ENCODE assay signal across 24 cellular contexts in the genomic region with DNA sequence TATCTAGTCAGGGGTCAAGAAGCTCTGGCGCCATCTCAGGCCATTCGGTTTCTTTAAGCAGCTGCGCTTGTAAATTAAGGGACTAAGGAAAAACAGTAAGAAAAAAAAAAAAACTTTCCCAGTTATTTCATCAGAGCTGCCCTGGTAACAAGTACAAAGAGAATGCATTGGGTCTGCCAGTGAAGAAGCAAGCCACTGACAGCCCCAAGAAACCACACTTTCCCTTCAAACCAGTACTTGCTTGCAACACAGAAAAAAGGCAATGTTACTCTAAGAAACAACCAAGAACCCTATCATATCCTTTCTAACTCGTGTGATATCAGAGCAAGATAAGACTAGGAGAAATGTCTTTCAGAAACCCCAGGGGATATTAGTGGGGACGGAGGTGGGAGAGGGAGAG. TPM values are rescaled to one million over a fixed set of nuclear protein-coding genes. Genes with fewer than 3 reads are reported as not detected.
DNase-seq lines count a peak whose midpoint lies in the region; ATAC-seq and TF ChIP-seq lines count a peak whose summit lies in the region.
"Had no signal": no experiment of that assay in that cellular context is flagged by ENCODE, and none has a peak within 500 bp of the region (broad histone marks: within the 10 kb centered on the region; RNA-seq: fewer than 3 reads in every experiment).

No MANE protein-coding gene starts in this region.

- H3K27ac Mint-ChIP-seq in activated naive CD8-positive, alpha-beta T cell: peak overlapping the region; percentile 25
- H3K27ac Mint-ChIP-seq in activated naive CD8-positive, alpha-beta T cell treated with anti-CD3 and anti-CD28 coated beads, Interleukin-2, amount 50 U/mL, for 24 hours: no peak overlapping the region
- H3K27ac Mint-ChIP-seq: mesothelial cell of epicardium, nephron progenitor cell had no signal

- H3K4me3 Mint-ChIP-seq in activated naive CD8-positive, alpha-beta T cell: peak overlapping the region; percentile 5
- H3K4me3 Mint-ChIP-seq in activated naive CD8-positive, alpha-beta T cell treated with anti-CD3 and anti-CD28 coated beads, Interleukin-2, amount 50 U/mL, for 24 hours: no peak overlapping the region
- H3K4me3 Mint-ChIP-seq: mesothelial cell of epicardium, nephron progenitor cell had no signal

- H3K4me1 Mint-ChIP-seq in activated naive CD8-positive, alpha-beta T cell (ENCODE audit: low read depth): peaks cover 34% of the 10 kb centered on the region
- peaks cover 25% of the 10 kb centered on the region for H3K4me1 Mint-ChIP-seq in activated naive CD8-positive, alpha-beta T cell treated with anti-CD3 and anti-CD28 coated beads, Interleukin-2, amount 50 U/mL, for 24 hours
- H3K4me1 Mint-ChIP-seq: mesothelial cell of epicardium had no signal

- no peaks in the 10 kb centered on the region for H3K36me3 ChIP-seq in thymus (ENCODE audit: control insufficient read depth, insufficient read depth)
- H3K36me3 ChIP-seq in ascending aorta: no peaks in the 10 kb centered on the region
- H3K36me3 ChIP-seq: heart right ventricle, MG63, right lobe of liver had no signal

- H3K4me1 ChIP-seq in thymus (ENCODE audit: control insufficient read depth, insufficient read depth, low read length): no peaks in the 10 kb centered on the region
- H3K4me1 ChIP-seq in ascending aorta: no peaks in the 10 kb centered on the region
- H3K4me1 ChIP-seq: heart right ventricle had no signal

- intact Hi-C loops in ascending aorta (cut with DNase I): no loop called here

- H3K27me3 ChIP-seq in thymus (ENCODE audit: control insufficient read depth, insufficient read depth) (no peaks in the 10 kb centered on the region), ascending aorta (no peaks in the 10 kb centered on the region)
- H3K27me3 ChIP-seq: dorsolateral prefrontal cortex, heart right ventricle, MG63, right lobe of liver had no signal

- no peaks in the 10 kb centered on the region for H3K27me3 Mint-ChIP-seq in activated naive CD8-positive, alpha-beta T cell
- no peaks in the 10 kb centered on the region for H3K27me3 Mint-ChIP-seq in activated naive CD8-positive, alpha-beta T cell treated with anti-CD3 and anti-CD28 coated beads, Interleukin-2, amount 50 U/mL, for 24 hours

- 87% methylated on average over 5 of the region's 5 CpGs for WGBS in thymus

- H3K9me3 Mint-ChIP-seq in activated naive CD8-positive, alpha-beta T cell (ENCODE audit: low read depth): no peaks in the 10 kb centered on the region
- no peaks in the 10 kb centered on the region for H3K9me3 Mint-ChIP-seq in activated naive CD8-positive, alpha-beta T cell treated with anti-CD3 and anti-CD28 coated beads, Interleukin-2, amount 50 U/mL, for 24 hours
- H3K9me3 Mint-ChIP-seq: mesothelial cell of epicardium had no signal

- no peak for DNase-seq in activated naive CD8-positive, alpha-beta T cell treated with anti-CD3 and anti-CD28 coated beads, Interleukin-2, amount 50 U/mL, for 24 hours
- peak; percentile 81 for DNase-seq in NB4 (ENCODE audit: low read depth)
- peak; percentile 31 for DNase-seq in choroid plexus epithelial cell (ENCODE audit: low read depth)
- no peak for DNase-seq in ascending aorta (ENCODE audit: low spot score in 2 of 2)
- no peak for DNase-seq in NOMO-1 treated with dmso at 0.1 percent for 144 hours (lab: John Stamatoyannopoulos, UW; ENCODE audit: unreplicated experiment)
- DNase-seq: activated CD4-positive, CD25-positive, alpha-beta regulatory T cell; activated effector memory CD4-positive, alpha-beta T cell treated with Interleukin-2 at 50 U/mL for 16 hours; central memory CD4-positive, alpha-beta T cell; dorsolateral prefrontal cortex; HCEC 1CT; heart right ventricle; MG63; NCI-H187; NCI-H526 treated with DMSO at 0.1 percent for 48 hours; nephron progenitor cell; right lobe of liver; stimulated activated CD8-positive, alpha-beta memory T cell treated with anti-CD3 and anti-CD28 coated beads, Interleukin-4, amount 100 ng/mL, for 48 hours; T1000 had no signal

- H3K27ac ChIP-seq in thymus (ENCODE audit: low read depth): peak overlapping the region; percentile 79
- H3K27ac ChIP-seq in ascending aorta: no peak overlapping the region
- H3K27ac ChIP-seq: dorsolateral prefrontal cortex, heart right ventricle, right lobe of liver, RWPE1 had no signal

- no peak for ATAC-seq in activated naive CD8-positive, alpha-beta T cell treated with anti-CD3 and anti-CD28 coated beads, Interleukin-2, amount 50 U/mL, for 24 hours
- ATAC-seq: heart right ventricle, left lobe of liver, right lobe of liver, SK-N-SH treated with all-trans-retinoic acid at 6 μM for 48 hours had no signal

- no peaks in the 10 kb centered on the region for H3K9me3 ChIP-seq in thymus (ENCODE audit: control insufficient read depth)
- H3K9me3 ChIP-seq in ascending aorta: no peaks in the 10 kb centered on the region
- H3K9me3 ChIP-seq: heart right ventricle, MG63, right lobe of liver had no signal

- H3K4me3 ChIP-seq in NB4 (ENCODE audit: low read depth, low read length): no peak overlapping the region
- no peak overlapping the region for H3K4me3 ChIP-seq in choroid plexus epithelial cell (ENCODE audit: low read depth, low read length)
- no peak overlapping the region for H3K4me3 ChIP-seq in thymus (ENCODE audit: low read length)
- H3K4me3 ChIP-seq in ascending aorta: no peak overlapping the region
- H3K4me3 ChIP-seq: dorsolateral prefrontal cortex, heart right ventricle, MG63, right lobe of liver had no signal

- TF ChIP-seq POLR2A in NB4 (IDR thresholded peaks at IDR 0.05; ENCODE audit: extremely low read depth, insufficient read length): no peak

- H3K36me3 Mint-ChIP-seq in activated naive CD8-positive, alpha-beta T cell: no peaks in the 10 kb centered on the region
- H3K36me3 Mint-ChIP-seq in activated naive CD8-positive, alpha-beta T cell treated with anti-CD3 and anti-CD28 coated beads, Interleukin-2, amount 50 U/mL, for 24 hours (ENCODE audit: low read depth): no peaks in the 10 kb centered on the region
- H3K36me3 Mint-ChIP-seq: mesothelial cell of epicardium had no signal

- TF ChIP-seq CTCF in NB4 (IDR thresholded peaks at IDR 0.05; ENCODE audit: low read depth, low read length) (peak; percentile 22), choroid plexus epithelial cell (conservative IDR thresholded peaks at IDR 0.05; ENCODE audit: low read depth, low read length) (no peak), ascending aorta (IDR thresholded peaks at IDR 0.05) (no peak)

RNA-seq across cellular contexts. Expression of gene AOAH, which starts 40.6 kb away (rescaled TPM):
- 47.1 TPM for polyA plus RNA-seq in thymus
- total RNA-seq in ascending aorta: 0.75 TPM

Comparison
In these comparisons a context has a peak if more than half of its experiments do, and no peak if none do; other contexts are left out.
1. DNase-seq: peak in NB4 (single experiment) and choroid plexus epithelial cell (single experiment); none in activated naive CD8-positive, alpha-beta T cell treated with anti-CD3 and anti-CD28 coated beads, Interleukin-2, amount 50 U/mL, for 24 hours (single experiment), ascending aorta (0 of 2) and NOMO-1 treated with dmso at 0.1 percent for 144 hours (single experiment).